ENCODE assay signal across 20 cellular contexts in genomic region chr20:34260208-34260942, GRCh38. TPM values are rescaled to one million over a fixed set of nuclear protein-coding genes. Genes with fewer than 3 reads are reported as not detected.
"Had no signal": no experiment of that assay in that cellular context is flagged by ENCODE, and none has a peak within 500 bp of the region (broad histone marks: within the 10 kb centered on the region; RNA-seq: fewer than 3 reads in every experiment).

No MANE protein-coding gene starts in this region.

- H3K27me3 Mint-ChIP-seq: activated CD4-positive, alpha-beta T cell treated with anti-CD3 and anti-CD28 coated beads, Interleukin-2, amount 10 ng/mL, durations not matched to agents 24 days and 14 days; activated naive CD8-positive, alpha-beta T cell treated with anti-CD3 and anti-CD28 coated beads for 36 hours; naive thymus-derived CD4-positive, alpha-beta T cell had no signal

- H3K4me3 ChIP-seq: dorsolateral prefrontal cortex, smooth muscle cell, testis, upper lobe of left lung had no signal

- H3K4me3 Mint-ChIP-seq: activated CD4-positive, alpha-beta T cell treated with anti-CD3 and anti-CD28 coated beads, Interleukin-2, amount 10 ng/mL, durations not matched to agents 24 days and 14 days; activated naive CD8-positive, alpha-beta T cell treated with anti-CD3 and anti-CD28 coated beads for 36 hours; endodermal cell; naive thymus-derived CD4-positive, alpha-beta T cell; stimulated activated memory B cell treated with anti-CD40 and anti-IgM and Interleukin-4, amounts not matched to agents 10 μg/mL and 1 μg/mL and 100 μg/mL, for 72 hours had no signal

- H3K27ac ChIP-seq: dorsolateral prefrontal cortex, testis, upper lobe of left lung had no signal

- H3K36me3 ChIP-seq: upper lobe of left lung had no signal

- H3K36me3 Mint-ChIP-seq: activated naive CD8-positive, alpha-beta T cell treated with anti-CD3 and anti-CD28 coated beads for 36 hours; naive thymus-derived CD4-positive, alpha-beta T cell; stimulated activated memory B cell treated with anti-CD40 and anti-IgM and Interleukin-4, amounts not matched to agents 10 μg/mL and 1 μg/mL and 100 μg/mL, for 72 hours had no signal

- H3K9me3 ChIP-seq: testis, upper lobe of left lung had no signal

- DNase-seq: activated CD4-positive, alpha-beta T cell treated with anti-CD3 and anti-CD28 coated beads, Interleukin-2, amount 10 ng/mL, durations not matched to agents 24 days and 14 days; activated naive CD4-positive, alpha-beta T cell; activated naive CD8-positive, alpha-beta T cell treated with anti-CD3 and anti-CD28 coated beads for 36 hours; amygdala; dorsolateral prefrontal cortex; endodermal cell; mesenchymal stem cell; naive thymus-derived CD4-positive, alpha-beta T cell; stimulated activated CD4-positive, alpha-beta T cell treated with anti-CD3 and anti-CD28 coated beads, Interleukin-4, amount 100 ng/mL, for 4 hours; T-helper 1 cell; T-helper 9 cell; testis; upper lobe of left lung had no signal

- H3K4me1 Mint-ChIP-seq: activated naive CD8-positive, alpha-beta T cell treated with anti-CD3 and anti-CD28 coated beads for 36 hours had no signal

- H3K27ac Mint-ChIP-seq: activated CD4-positive, alpha-beta T cell treated with anti-CD3 and anti-CD28 coated beads, Interleukin-2, amount 10 ng/mL, durations not matched to agents 24 days and 14 days; activated naive CD8-positive, alpha-beta T cell treated with anti-CD3 and anti-CD28 coated beads for 36 hours; endodermal cell; naive thymus-derived CD4-positive, alpha-beta T cell; stimulated activated memory B cell treated with anti-CD40 and anti-IgM and Interleukin-4, amounts not matched to agents 10 μg/mL and 1 μg/mL and 100 μg/mL, for 72 hours had no signal

- H3K9me3 Mint-ChIP-seq: activated CD4-positive, alpha-beta T cell treated with anti-CD3 and anti-CD28 coated beads, Interleukin-2, amount 10 ng/mL, durations not matched to agents 24 days and 14 days; activated naive CD8-positive, alpha-beta T cell treated with anti-CD3 and anti-CD28 coated beads for 36 hours; endodermal cell; naive thymus-derived CD4-positive, alpha-beta T cell; stimulated activated memory B cell treated with anti-CD40 and anti-IgM and Interleukin-4, amounts not matched to agents 10 μg/mL and 1 μg/mL and 100 μg/mL, for 72 hours had no signal

RNA-seq across cellular contexts. Expression of gene ASIP, which starts 19.2 kb away (rescaled TPM):
- total RNA-seq: activated CD4-positive, alpha-beta T cell treated with anti-CD3 and anti-CD28 coated beads, Interleukin-2, amount 10 ng/mL, durations not matched to agents 24 days and 14 days; activated CD8-positive, alpha-beta memory T cell treated with anti-CD3 and anti-CD28 coated beads for 36 hours; activated naive CD8-positive, alpha-beta T cell treated with anti-CD3 and anti-CD28 coated beads for 36 hours; endodermal cell; epithelial cell of proximal tubule; mucosa of gallbladder; naive thymus-derived CD4-positive, alpha-beta T cell; osteocyte; pulmonary artery endothelial cell; smooth muscle cell had no signal
